8 cellular contexts compared by ENCODE assay signal in genomic region chr16:70331588-70332358, GRCh38. TPM values are rescaled to one million over a fixed set of nuclear protein-coding genes. Genes with fewer than 3 reads are reported as not detected.
DNase-seq lines count a peak whose midpoint lies in the region; ATAC-seq, FAIRE-seq and TF ChIP-seq lines count a peak whose summit lies in the region.

No MANE protein-coding gene starts in this region.

- H3K79me2 ChIP-seq in mammary epithelial cell (ENCODE audit: insufficient read depth, low read length) (no peaks in the 10 kb centered on the region), mesendoderm (ENCODE audit: control insufficient read depth, insufficient read depth, low read length) (no peaks in the 10 kb centered on the region)

- H4K8ac ChIP-seq in mesendoderm (ENCODE audit: low read depth, low read length), result no peak overlapping the region

- H2AFZ ChIP-seq in mammary epithelial cell (ENCODE audit: low read depth, low read length), result no peak overlapping the region

- H3K27me3 Mint-ChIP-seq in CD4-positive, alpha-beta T cell, result no peaks in the 10 kb centered on the region

- H3K18ac ChIP-seq in mesendoderm (ENCODE audit: low read length), result no peak overlapping the region

- H3K9me3 ChIP-seq in CD4-positive, alpha-beta T cell (ENCODE audit: control insufficient read depth, low read length), result no peaks in the 10 kb centered on the region
- no peaks in the 10 kb centered on the region for H3K9me3 ChIP-seq in mammary epithelial cell (replicated peaks; ENCODE audit: insufficient read depth, low read length)

- CTCF ChIA-PET in CD4-positive, alpha-beta T cell (lab: Charles Lee), result interaction anchor here (1.2 kb wide), 1 partner anchor 10 kb away, joined by 3 read pairs; no protein-coding TSS in a partner anchor
- CTCF ChIA-PET in mammary epithelial cell (lab: Charles Lee; ENCODE audit: low non-redundant PET), result interaction anchor here (0.6 kb wide), 2 partner anchors 10 to 62 kb away, joined by 3 to 5 read pairs; no protein-coding TSS in a partner anchor

- no peaks in the 10 kb centered on the region for H4K20me1 ChIP-seq in mammary epithelial cell (ENCODE audit: insufficient read depth, low read length)

- H3K4me3 ChIP-seq in mammary epithelial cell (replicated peaks in 1 of 3; ENCODE audit: insufficient read depth in 1 of 3, low read depth in 2 of 3, low read length in 3 of 3), result no peak overlapping the region
- no peak overlapping the region for H3K4me3 ChIP-seq in mesendoderm (ENCODE audit: low read length)

- WGBS in mammary epithelial cell (ENCODE audit: low coverage, missing lambda C conversion rate), result 23% methylated on average over 8 of the region's 9 CpGs
- no CpG with 5 or more reads among the region's 9 CpGs for WGBS in mesendoderm (ENCODE audit: extremely low coverage, insufficient coverage, low lambda C conversion rate)

- DNase-seq in CD4-positive, alpha-beta T cell, result peak in 3 of 10 experiments; percentile 5 to 33 (median 7)
- DNase-seq in HTR-8/SVneo (ENCODE audit: insufficient read length, low spot score), result peak; percentile 39
- no peak for DNase-seq in mammary epithelial cell
- DNase-seq in mesendoderm, result peak; percentile 19
- no peak for DNase-seq in GOT3 (lab: John Stamatoyannopoulos, UW)

- no peak overlapping the region for H2BK15ac ChIP-seq in mesendoderm (replicated peaks; ENCODE audit: low read depth)

- H4K5ac ChIP-seq in mesendoderm (ENCODE audit: low read length), result no peak overlapping the region

- peaks cover 66% of the 10 kb centered on the region for H3K36me3 Mint-ChIP-seq in CD4-positive, alpha-beta T cell (ENCODE audit: low read depth)

- H3K23ac ChIP-seq in mesendoderm (ENCODE audit: low read length), result no peak overlapping the region

- no peak overlapping the region for H3K56ac ChIP-seq in mesendoderm (ENCODE audit: low read length)

- H3K9ac ChIP-seq in mammary epithelial cell (ENCODE audit: insufficient read depth, low read length) (no peak overlapping the region), mesendoderm (ENCODE audit: low read length) (no peak overlapping the region)

- H3K4me1 ChIP-seq in mammary epithelial cell (ENCODE audit: insufficient read depth, low read length) (no peaks in the 10 kb centered on the region), mesendoderm (ENCODE audit: control insufficient read depth, low read depth, low read length) (no peaks in the 10 kb centered on the region)

- H2AK5ac ChIP-seq in mesendoderm (ENCODE audit: low read length), result no peak overlapping the region

- dilution Hi-C loops in mammary epithelial cell (cut with HindIII; ENCODE audit: low sequenced_read_pairs), result no loop called here

- H3K4me2 ChIP-seq in mammary epithelial cell (ENCODE audit: insufficient read depth, low read depth, low read length) (no peak overlapping the region), mesendoderm (ENCODE audit: low read length) (no peak overlapping the region)

- BruUV-seq in mammary epithelial cell (replicated peaks; lab: Mats Ljungman, UMichigan), result no TSS peak

- H3K4me1 Mint-ChIP-seq in CD4-positive, alpha-beta T cell (ENCODE audit: low read depth), result no peaks in the 10 kb centered on the region

- H3K27ac Mint-ChIP-seq in CD4-positive, alpha-beta T cell, result no peak overlapping the region

- peak; percentile 68 for ATAC-seq in CD4-positive, alpha-beta T cell (ENCODE audit: poor library complexity)
- ATAC-seq in GM19324 (IDR thresholded peaks at IDR 0.05; ENCODE audit: low FRiP score, unreplicated experiment) (no peak), HG03139 (IDR thresholded peaks at IDR 0.05; ENCODE audit: unreplicated experiment) (no peak), HG03095 (IDR thresholded peaks at IDR 0.05; ENCODE audit: unreplicated experiment) (no peak)

- H3K4me3 Mint-ChIP-seq in CD4-positive, alpha-beta T cell, result no peak overlapping the region

- H3K27me3 ChIP-seq in CD4-positive, alpha-beta T cell (ENCODE audit: control insufficient read depth, insufficient read depth, low read length), result no peaks in the 10 kb centered on the region
- no peaks in the 10 kb centered on the region for H3K27me3 ChIP-seq in mammary epithelial cell (ENCODE audit: insufficient read depth, low read length)
- H3K27me3 ChIP-seq in mesendoderm (ENCODE audit: insufficient read depth, low read length, poor library complexity), result no peaks in the 10 kb centered on the region

- no peaks in the 10 kb centered on the region for H3K9me3 Mint-ChIP-seq in CD4-positive, alpha-beta T cell

- no peaks in the 10 kb centered on the region for H3K79me1 ChIP-seq in mesendoderm (ENCODE audit: low read length)

- POLR2A ChIA-PET in CD4-positive, alpha-beta T cell (lab: Charles Lee), result interaction anchor here (2.5 kb wide), 1 partner anchor 15 kb away, joined by 11 read pairs; the partner anchor contains the start of gene DDX19A

- no peak overlapping the region for H2BK120ac ChIP-seq in mesendoderm (ENCODE audit: low read depth, low read length)

- in situ Hi-C loops in mammary epithelial cell (cut with MboI; ENCODE audit: low sequenced_read_pairs in 2 of 2), result no loop called here

- FAIRE-seq in HTR-8/SVneo (lab: Jason Lieb, UNC), result no peak

- H3K36me3 ChIP-seq in mammary epithelial cell (ENCODE audit: insufficient read depth, low read length), result peaks cover 19% of the 10 kb centered on the region
- H3K36me3 ChIP-seq in mesendoderm (ENCODE audit: control insufficient read depth, insufficient read depth, low read length), result peaks cover 7% of the 10 kb centered on the region

- H3K27ac ChIP-seq in CD4-positive, alpha-beta T cell (ENCODE audit: low read depth, low read length), result no peak overlapping the region
- H3K27ac ChIP-seq in mammary epithelial cell (ENCODE audit: insufficient read depth, low read depth, low read length) (no peak overlapping the region), mesendoderm (ENCODE audit: low read depth, low read length) (no peak overlapping the region)

- peak; percentile 58 for TF ChIP-seq CTCF in CD4-positive, alpha-beta T cell (IDR thresholded peaks at IDR 0.05)
- TF ChIP-seq CTCF in mammary epithelial cell (conservative IDR thresholded peaks at IDR 0.05 in 1 of 2, IDR thresholded peaks at IDR 0.05 in 1 of 2; ENCODE audit: extremely low read depth in 1 of 2, insufficient read depth in 1 of 2, low read depth in 1 of 2, low read length in 2 of 2), result peak; percentile 36 to 61

- intact Hi-C loops in CD4-positive, alpha-beta T cell (cut with DNase I, micrococcal nuclease), result loop anchor here in 1 of 2 experiments (2.0 to 10.0 kb wide), 2 partner anchors 321 to 443 kb away; no protein-coding TSS in a partner anchor
- intact Hi-C loops in mammary epithelial cell (cut with micrococcal nuclease), result loop anchor here (1.0 kb wide), 1 partner anchor 322 kb away; no protein-coding TSS in a partner anchor

- H2BK5ac ChIP-seq in mesendoderm (ENCODE audit: low read length), result no peak overlapping the region

- H3K4ac ChIP-seq in mesendoderm (ENCODE audit: low read depth, low read length), result no peak overlapping the region

RNA-seq across cellular contexts. Expression of gene DDX19A, which starts 14.9 kb away (rescaled TPM):
- 10 to 100 TPM; 57.1 to 57.3 TPM for total RNA-seq in CD4-positive, alpha-beta T cell
- 10 to 100 TPM; 37.0 to 42.0 TPM for total RNA-seq in mammary epithelial cell
- polyA plus RNA-seq in mammary epithelial cell, result 38.5 TPM
- polyA minus RNA-seq in mammary epithelial cell, result 48.5 TPM
- polyA plus RNA-seq in mesendoderm (2013, experiment 1 of 2), result 39.1 TPM
- 39.0 TPM for polyA plus RNA-seq in mesendoderm (2013, experiment 2 of 2)

RNA-seq across cellular contexts. Expression of gene DDX19B, which starts 32.8 kb away (rescaled TPM):
- total RNA-seq in CD4-positive, alpha-beta T cell, result 10 to 100 TPM; 23.0 TPM
- total RNA-seq in mammary epithelial cell, result 10 to 100 TPM; 25.3 to 27.3 TPM
- 29.2 TPM for polyA plus RNA-seq in mammary epithelial cell
- 22.7 TPM for polyA minus RNA-seq in mammary epithelial cell
- 46.4 TPM for polyA plus RNA-seq in mesendoderm (2013, experiment 1 of 2)
- polyA plus RNA-seq in mesendoderm (2013, experiment 2 of 2), result 45.1 TPM

RNA-seq across cellular contexts. Expression of gene AARS1, which starts 42.5 kb away (rescaled TPM):
- 10 to 100 TPM; 10.3 to 11.1 TPM for total RNA-seq in CD4-positive, alpha-beta T cell
- 100 to 1,000 TPM; 191 to 198 TPM for total RNA-seq in mammary epithelial cell
- 94.5 TPM for polyA plus RNA-seq in mammary epithelial cell
- polyA minus RNA-seq in mammary epithelial cell, result 170 TPM
- 84.0 TPM for polyA plus RNA-seq in mesendoderm (2013, experiment 1 of 2)
- 85.9 TPM for polyA plus RNA-seq in mesendoderm (2013, experiment 2 of 2)

Comparison
In these comparisons a context has a peak if more than half of its experiments do, and no peak if none do; other contexts are left out.
1. DNase-seq: peak in HTR-8/SVneo (single experiment) and mesendoderm (single experiment); none in mammary epithelial cell (single experiment) and GOT3 (single experiment).
2. RNA of gene AARS1, which starts 42.5 kb away (total RNA-seq): 191 to 198 TPM in mammary epithelial cell; 10.3 to 11.1 TPM in CD4-positive, alpha-beta T cell; every median in the first group is over 10 times any median in the second.